8 cellular contexts compared by ENCODE assay signal in the genomic region with DNA sequence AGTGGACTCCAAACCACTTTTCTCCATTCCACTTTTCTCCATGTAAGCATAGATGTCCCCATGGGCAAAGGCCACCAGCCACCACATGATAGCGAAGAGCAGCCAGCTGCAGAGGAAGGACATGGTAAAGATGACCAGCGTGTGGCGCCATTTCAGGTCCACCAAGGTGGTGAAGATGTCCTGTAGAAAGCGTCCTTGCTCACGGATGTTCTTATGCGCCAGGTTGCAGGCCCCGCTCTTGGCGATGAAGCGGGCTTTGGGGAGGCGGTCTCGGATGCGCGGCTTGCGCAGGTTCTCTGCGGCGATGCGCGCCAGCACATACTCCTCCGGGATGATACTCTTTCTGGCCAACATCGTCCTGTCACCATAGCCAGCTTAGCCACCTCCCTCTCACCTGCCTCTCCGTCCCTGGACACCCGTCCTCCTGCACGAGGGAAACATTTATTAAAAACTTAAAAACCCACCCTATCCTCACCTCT. TPM values are rescaled to one million over a fixed set of nuclear protein-coding genes. Genes with fewer than 3 reads are reported as not detected.
A peak's percentile ranks its signal among the peaks of the same experiment; 100 is the strongest.
DNase-seq lines count a peak whose midpoint lies in the region; ATAC-seq and TF ChIP-seq lines count a peak whose summit lies in the region.

No MANE protein-coding gene starts in this region.

- peaks cover 43% of the 10 kb centered on the region for H3K27me3 Mint-ChIP-seq in CD8-positive, alpha-beta T cell (ENCODE audit: low read depth)

- no peaks in the 10 kb centered on the region for H3K36me3 Mint-ChIP-seq in CD8-positive, alpha-beta T cell

- intact Hi-C loops in CD8-positive, alpha-beta T cell (cut with DNase I, micrococcal nuclease) = no loop called here

- CTCF ChIA-PET in CD8-positive, alpha-beta T cell (lab: Charles Lee) = no interaction called here

- POLR2A ChIA-PET in CD8-positive, alpha-beta T cell (lab: Charles Lee) = no interaction called here

- H3K27ac Mint-ChIP-seq in CD8-positive, alpha-beta T cell = no peak overlapping the region

- ATAC-seq in HG03025 (IDR thresholded peaks at IDR 0.05; ENCODE audit: low FRiP score, unreplicated experiment) = no peak
- no peak for ATAC-seq in HG03469 (IDR thresholded peaks at IDR 0.05; ENCODE audit: unreplicated experiment)
- no peak for ATAC-seq in GM18868 (IDR thresholded peaks at IDR 0.05; ENCODE audit: unreplicated experiment)
- no peak for ATAC-seq in CD8-positive, alpha-beta T cell

- peaks cover 6% of the 10 kb centered on the region for H3K4me1 ChIP-seq in CD8-positive, alpha-beta T cell (ENCODE audit: insufficient read depth, low read length)

- H3K27ac ChIP-seq in coronary artery = peak overlapping the region; percentile 74 to 84
- no peak overlapping the region for H3K27ac ChIP-seq in CD8-positive, alpha-beta T cell (ENCODE audit: low read depth, low read length)

- peak overlapping the region; percentile 83 for H3K4me3 ChIP-seq in coronary artery
- H3K4me3 ChIP-seq in CD8-positive, alpha-beta T cell (ENCODE audit: low read depth, low read length) = no peak overlapping the region

- DNase-seq in ACHN (peak; percentile 67), HT-29 (ENCODE audit: low spot score) (peak; percentile 29), coronary artery (ENCODE audit: low spot score) (peak; percentile 78), medulla oblongata (ENCODE audit: extremely low spot score) (peak; percentile 37)
- no peak for DNase-seq in CD8-positive, alpha-beta T cell

- in situ Hi-C loops in ACHN (cut with HindIII; ENCODE audit: low pct_ligation_motif_present, low pct_unique_long_range_greater_than_20kb, low sequenced_read_pairs) = no loop called here

- H3K36me3 ChIP-seq in CD8-positive, alpha-beta T cell (ENCODE audit: insufficient read depth, low read length) = no peaks in the 10 kb centered on the region

- peaks cover 15% of the 10 kb centered on the region for H3K4me1 Mint-ChIP-seq in CD8-positive, alpha-beta T cell (ENCODE audit: low read depth)

- H3K4me3 Mint-ChIP-seq in CD8-positive, alpha-beta T cell = no peak overlapping the region

- H3K9me3 ChIP-seq in CD8-positive, alpha-beta T cell (ENCODE audit: low read length) = no peaks in the 10 kb centered on the region

- TF ChIP-seq CTCF in coronary artery (IDR thresholded peaks at IDR 0.05) = no peak
- TF ChIP-seq CTCF in CD8-positive, alpha-beta T cell (IDR thresholded peaks at IDR 0.05) = no peak

- H3K9me3 Mint-ChIP-seq in CD8-positive, alpha-beta T cell = no peaks in the 10 kb centered on the region

- peaks cover 7% of the 10 kb centered on the region for H3K27me3 ChIP-seq in CD8-positive, alpha-beta T cell (ENCODE audit: insufficient read depth, low read length)

RNA-seq across cellular contexts. Expression of a gene that starts 1.2 kb away (rescaled TPM):
- not detected in 2 replicates for total RNA-seq in HT-29 (2014; rRNA removed; shearing (Covaris generic))
- total RNA-seq in CD8-positive, alpha-beta T cell = not detected

Comparison
In these comparisons a context has a peak if more than half of its experiments do, and no peak if none do; other contexts are left out.
1. DNase-seq: peak in ACHN (single experiment), HT-29 (single experiment), coronary artery (single experiment) and medulla oblongata (single experiment); none in CD8-positive, alpha-beta T cell (0 of 7).